Comparison of ENCODE assay signal across 14 cellular contexts in genomic region chr4:75948822-75949444, GRCh38. TPM values are rescaled to one million over a fixed set of nuclear protein-coding genes. Genes with fewer than 3 reads are reported as not detected.
A peak's percentile ranks its signal among the peaks of the same experiment; 100 is the strongest.
DNase-seq lines count a peak whose midpoint lies in the region; ATAC-seq, FAIRE-seq and TF ChIP-seq lines count a peak whose summit lies in the region.
"Had no signal": no experiment of that assay in that cellular context is flagged by ENCODE, and none has a peak within 500 bp of the region (broad histone marks: within the 10 kb centered on the region; RNA-seq: fewer than 3 reads in every experiment).

No MANE protein-coding gene starts in this region.

- POLR2A ChIA-PET in WTC11 (lab: Charles Lee) = no interaction called here

- no peaks in the 10 kb centered on the region for H3K4me1 ChIP-seq in foreskin keratinocyte

- TF ChIP-seq CTCF in GM20000 (IDR thresholded peaks at IDR 0.05; ENCODE audit: extremely low read depth, missing control alignments) (no peak), WTC11 (IDR thresholded peaks at IDR 0.05) (no peak), foreskin keratinocyte (conservative IDR thresholded peaks at IDR 0.05) (no peak)

- no peak overlapping the region for H3K4me3 Mint-ChIP-seq in WTC11
- no peak overlapping the region for H3K4me3 Mint-ChIP-seq in T-helper 2 cell treated with Interferon-gamma antibody and Interleukin-4, amounts not matched to agents 5 μg/mL and 100 μg/mL, for 36 hours
- H3K4me3 Mint-ChIP-seq: CD4-positive, alpha-beta T cell; stimulated activated naive CD8-positive, alpha-beta T cell treated with anti-CD3 and anti-CD28 coated beads, Interleukin-15, Interleukin-2, amounts not matched to agents 100 ng/mL and 50 ng/mL, for 24 hours had no signal

- CTCF ChIA-PET in WTC11 (lab: Charles Lee) = interaction anchor here (1.4 kb wide), 1 partner anchor 33 kb away, joined by 3 read pairs; no protein-coding TSS in a partner anchor

- no peaks in the 10 kb centered on the region for H3K27me3 Mint-ChIP-seq in WTC11 (ENCODE audit: low read depth)
- no peaks in the 10 kb centered on the region for H3K27me3 Mint-ChIP-seq in T-helper 2 cell treated with Interferon-gamma antibody and Interleukin-4, amounts not matched to agents 5 μg/mL and 100 μg/mL, for 36 hours (ENCODE audit: low read depth)
- H3K27me3 Mint-ChIP-seq: CD4-positive, alpha-beta T cell; stimulated activated naive CD8-positive, alpha-beta T cell treated with anti-CD3 and anti-CD28 coated beads, Interleukin-15, Interleukin-2, amounts not matched to agents 100 ng/mL and 50 ng/mL, for 24 hours had no signal

- DNase-seq in GM18507 (ENCODE audit: extremely low spot score, insufficient read length, low read depth) (no peak), GM20000 (ENCODE audit: low spot score) (peak; percentile 38), WTC11 (ENCODE audit: low spot score) (no peak), DMS53 treated with DMSO at 0.1 percent for 48 hours (lab: John Stamatoyannopoulos, UW; ENCODE audit: unreplicated experiment) (no peak), DMS79 treated with DMSO at 0.1 percent for 48 hours (lab: John Stamatoyannopoulos, UW) (no peak), foreskin keratinocyte (no peak)
- no peak for DNase-seq in T-helper 2 cell treated with Interferon-gamma antibody and Interleukin-4, amounts not matched to agents 5 μg/mL and 100 μg/mL, for 36 hours (ENCODE audit: low spot score)
- DNase-seq: CD4-positive, alpha-beta T cell; MV-4-11; NCI-H510A had no signal

- FAIRE-seq in GM18507 (lab: Jason Lieb, UNC) = peak; percentile 65

- peaks cover 2% of the 10 kb centered on the region for H3K4me1 Mint-ChIP-seq in WTC11
- H3K4me1 Mint-ChIP-seq in T-helper 2 cell treated with Interferon-gamma antibody and Interleukin-4, amounts not matched to agents 5 μg/mL and 100 μg/mL, for 36 hours (ENCODE audit: low read depth) = peaks cover 5% of the 10 kb centered on the region

- no peaks in the 10 kb centered on the region for H3K27me3 ChIP-seq in foreskin keratinocyte

- ATAC-seq in HG02973 (IDR thresholded peaks at IDR 0.05; ENCODE audit: unreplicated experiment) (peak; percentile 72), WTC11 (no peak), foreskin keratinocyte (no peak)

- peak overlapping the region; percentile 41; the same call in 1 of the 2 replicates for H3K27ac Mint-ChIP-seq in WTC11
- H3K27ac Mint-ChIP-seq in T-helper 2 cell treated with Interferon-gamma antibody and Interleukin-4, amounts not matched to agents 5 μg/mL and 100 μg/mL, for 36 hours = no peak overlapping the region
- H3K27ac Mint-ChIP-seq: CD4-positive, alpha-beta T cell had no signal

- no peak overlapping the region for H3K27ac ChIP-seq in foreskin keratinocyte

- H3K36me3 Mint-ChIP-seq in WTC11 = peaks cover 64% of the 10 kb centered on the region
- H3K36me3 Mint-ChIP-seq in T-helper 2 cell treated with Interferon-gamma antibody and Interleukin-4, amounts not matched to agents 5 μg/mL and 100 μg/mL, for 36 hours (ENCODE audit: low read depth) = peaks cover 41% of the 10 kb centered on the region

- H3K9me3 Mint-ChIP-seq in WTC11 = no peaks in the 10 kb centered on the region
- H3K9me3 Mint-ChIP-seq in T-helper 2 cell treated with Interferon-gamma antibody and Interleukin-4, amounts not matched to agents 5 μg/mL and 100 μg/mL, for 36 hours = no peaks in the 10 kb centered on the region
- H3K9me3 Mint-ChIP-seq: CD4-positive, alpha-beta T cell; stimulated activated naive CD8-positive, alpha-beta T cell treated with anti-CD3 and anti-CD28 coated beads, Interleukin-15, Interleukin-2, amounts not matched to agents 100 ng/mL and 50 ng/mL, for 24 hours had no signal

TF ChIP-seq in WTC11, 78 proteins besides CTCF, POLR2A, EP300 and RAD21:
- TF ChIP-seq ZBTB43 (CRISPR knock-in tag; IDR thresholded peaks at IDR 0.05) (no peak), E2F4 (CRISPR knock-in tag; IDR thresholded peaks at IDR 0.05; ENCODE audit: borderline replicate concordance, low read depth) (no peak), MYBL2 (CRISPR knock-in tag; IDR thresholded peaks at IDR 0.05) (no peak), ZNF138 (CRISPR knock-in tag; conservative IDR thresholded peaks at IDR 0.05) (no peak), EMX1 (CRISPR knock-in tag; IDR thresholded peaks at IDR 0.05) (no peak), ATF3 (CRISPR knock-in tag; conservative IDR thresholded peaks at IDR 0.05) (no peak), GABPB1 (CRISPR knock-in tag; IDR thresholded peaks at IDR 0.05) (no peak), NFE2L1 (CRISPR knock-in tag; IDR thresholded peaks at IDR 0.05) (no peak)
TF ChIP-seq in WTC11: peak in this region for 0.

RNA-seq across cellular contexts. Expression of gene NAAA, which starts 8.1 kb away (rescaled TPM):
- total RNA-seq in WTC11 (2021) (7.1 to 9.0 TPM (median 8.2 TPM) in 3 replicates), foreskin keratinocyte (5.7 and 10.4 TPM in 2 replicates)
- 4.1 and 6.3 TPM in 2 replicates for polyA plus RNA-seq in foreskin keratinocyte

RNA-seq across cellular contexts. Expression of gene SDAD1, which starts 41.8 kb away (rescaled TPM):
- total RNA-seq in WTC11 (2021) = 48.1 to 56.6 TPM (median 54.8 TPM) in 3 replicates
- 37.6 and 38.8 TPM in 2 replicates for total RNA-seq in foreskin keratinocyte
- polyA plus RNA-seq in foreskin keratinocyte = 11.8 and 14.9 TPM in 2 replicates

RNA-seq across cellular contexts. Expression of gene PPEF2, which starts 46.7 kb away (rescaled TPM):
- 0.16 TPM in 1 of 3 replicates, not detected in the others for total RNA-seq in WTC11 (2021)
- total RNA-seq in foreskin keratinocyte = not detected in 2 replicates
- polyA plus RNA-seq in foreskin keratinocyte = not detected in 2 replicates
- total RNA-seq: cerebellum, fibroblast of lung had no signal
- polyA plus RNA-seq: fibroblast of lung had no signal

RNA-seq across cellular contexts. Expression of gene CXCL9, which starts 58.4 kb away (rescaled TPM):
- 0.07 TPM in 1 of 3 replicates, not detected in the others for total RNA-seq in WTC11 (2021)
- total RNA-seq in foreskin keratinocyte = not detected in 2 replicates
- polyA plus RNA-seq in foreskin keratinocyte = 0.01 TPM in 1 of 2 replicates, not detected in the other
- total RNA-seq: CD4-positive, alpha-beta T cell; cerebellum; fibroblast of lung had no signal
- polyA plus RNA-seq: fibroblast of lung had no signal
